8 cellular contexts compared by ENCODE assay signal in genomic region chr20:3408251-3408637, GRCh38. TPM values are rescaled to one million over a fixed set of nuclear protein-coding genes. Genes with fewer than 3 reads are reported as not detected.
A peak's percentile ranks its signal among the peaks of the same experiment; 100 is the strongest.
DNase-seq lines count a peak whose midpoint lies in the region; ATAC-seq and TF ChIP-seq lines count a peak whose summit lies in the region.

No MANE protein-coding gene starts in this region.

- peaks cover 24% of the 10 kb centered on the region for H3K4me1 Mint-ChIP-seq in Calu3 (ENCODE audit: low read depth, unreplicated experiment)

- 0 to 2% methylated on average over 7 of the region's 7 CpGs for WGBS in esophagus, 2 donors

- POLR2A ChIA-PET in RWPE1 (lab: Yijun Ruan, JAX; ENCODE audit: low non-redundant PET) = no interaction called here

- H3K79me2 ChIP-seq in parathyroid adenoma = no peaks in the 10 kb centered on the region

- H3K27me3 ChIP-seq in esophagus (ENCODE audit: control insufficient read depth in 1 of 2, insufficient read depth in 2 of 2, low read length in 2 of 2) (no peaks in the 10 kb centered on the region), parathyroid adenoma (ENCODE audit: control insufficient read depth, insufficient read depth, low read length) (no peaks in the 10 kb centered on the region)

- BruUV-seq in Calu3 (replicated peaks; lab: Mats Ljungman, UMichigan) = no TSS peak

- peak overlapping the region; percentile 94 for H2AFZ ChIP-seq in parathyroid adenoma

- H3K27me3 Mint-ChIP-seq in Calu3 (ENCODE audit: unreplicated experiment) = no peaks in the 10 kb centered on the region

- H3K4me3 ChIP-seq in esophagus (ENCODE audit: low read depth in 1 of 2, low read length in 2 of 2) (peak overlapping the region; percentile 74 to 80), parathyroid adenoma (ENCODE audit: low read depth, low read length) (peak overlapping the region; percentile 84)

- TF ChIP-seq CTCF in Calu3 (IDR thresholded peaks at IDR 0.05; ENCODE audit: unreplicated experiment) = no peak
- no peak for TF ChIP-seq CTCF in RWPE1 (conservative IDR thresholded peaks at IDR 0.05; ENCODE audit: low read depth)
- no peak for TF ChIP-seq CTCF in parathyroid adenoma (IDR thresholded peaks at IDR 0.05)

- peak overlapping the region; percentile 89 for H3K4me3 Mint-ChIP-seq in Calu3 (ENCODE audit: low read depth, unreplicated experiment)

- H3K27ac ChIP-seq in RWPE1 = peak overlapping the region; percentile 89
- H3K27ac ChIP-seq in esophagus (ENCODE audit: low read depth in 2 of 2, low read length in 1 of 2) = peak overlapping the region; percentile 83 to 94
- peak overlapping the region; percentile 77 for H3K27ac ChIP-seq in parathyroid adenoma

- no peak for DNase-seq in Calu3
- DNase-seq in RWPE1 (ENCODE audit: low spot score) = no peak
- no peak for DNase-seq in effector CD8-positive, alpha-beta T cell (lab: John Stamatoyannopoulos, UW)
- no peak for DNase-seq in NCI-H1436 (lab: John Stamatoyannopoulos, UW)

- no peaks in the 10 kb centered on the region for H3K9me3 Mint-ChIP-seq in Calu3 (ENCODE audit: low read depth, unreplicated experiment)

- H3K36me3 ChIP-seq in esophagus (ENCODE audit: control insufficient read depth in 2 of 2, insufficient read depth in 2 of 2, low read length in 1 of 2) = no peaks in the 10 kb centered on the region
- no peaks in the 10 kb centered on the region for H3K36me3 ChIP-seq in parathyroid adenoma (ENCODE audit: control insufficient read depth, insufficient read depth, low read length)

- peaks cover 0 to 5% of the 10 kb centered on the region in 2 donors for H3K4me1 ChIP-seq in esophagus (ENCODE audit: control insufficient read depth in 2 of 2, insufficient read depth in 2 of 2, low read length in 1 of 2)
- H3K4me1 ChIP-seq in parathyroid adenoma = peaks cover 13% of the 10 kb centered on the region

- CTCF ChIA-PET in Calu3 (lab: Charles Lee) (interaction anchor here (0.6 to 1.0 kb wide), 4 partner anchors 15 to 150 kb away, joined by 3 read pairs; no protein-coding TSS in a partner anchor), RWPE1 (lab: Yijun Ruan, JAX) (interaction anchor here (0.9 kb wide), 1 partner anchor 92 kb away, joined by 3 read pairs; no protein-coding TSS in a partner anchor)

- H3K4me2 ChIP-seq in parathyroid adenoma (ENCODE audit: low read length) = peak overlapping the region; percentile 94

- H3K36me3 Mint-ChIP-seq in Calu3 (ENCODE audit: insufficient read depth, unreplicated experiment) = peaks cover 35% of the 10 kb centered on the region

- H3K27ac Mint-ChIP-seq in Calu3 (ENCODE audit: unreplicated experiment) = peak overlapping the region; percentile 48

- no peaks in the 10 kb centered on the region for H3K9me3 ChIP-seq in esophagus (ENCODE audit: control insufficient read depth in 2 of 2, insufficient read depth in 1 of 2, low read depth in 1 of 2, low read length in 1 of 2)
- no peaks in the 10 kb centered on the region for H3K9me3 ChIP-seq in parathyroid adenoma (ENCODE audit: control insufficient read depth, low read length)

- intact Hi-C loops in Calu3 (cut with micrococcal nuclease; ENCODE audit: unreplicated experiment) = no loop called here

- ATAC-seq in GM21390 (IDR thresholded peaks at IDR 0.05; ENCODE audit: unreplicated experiment) (no peak), GM21825 (IDR thresholded peaks at IDR 0.05; ENCODE audit: unreplicated experiment) (no peak)

- no peak overlapping the region for H3K9ac ChIP-seq in parathyroid adenoma

RNA-seq across cellular contexts. Expression of gene DNAAF9, which starts 0.8 kb away (rescaled TPM):
- 6.3 and 7.4 TPM in 2 replicates for total RNA-seq in Calu3 (2022)
- 1 to 10 TPM; 3.6 TPM for polyA plus RNA-seq in esophagus
